14 cellular contexts compared by ENCODE assay signal in genomic region chr13:110535526-110535925, GRCh38.
"Had no signal": no experiment of that assay in that cellular context is flagged by ENCODE, and none has a peak within 500 bp of the region (broad histone marks: within the 10 kb centered on the region; RNA-seq: fewer than 3 reads in every experiment).

No MANE protein-coding gene starts in this region.

- H3K4me3 ChIP-seq: vagina had no signal

- H3K27me3 ChIP-seq: vagina had no signal

- H3K4me1 ChIP-seq: vagina had no signal

- H3K36me3 ChIP-seq: vagina, WERI-Rb-1 had no signal

- ATAC-seq: activated CD8-positive, alpha-beta T cell treated with anti-CD3 and anti-CD28 coated beads, Interleukin-2, amount 10 ng/mL, durations not matched to agents 7 days and 5 days; natural killer cell treated with Interleukin-12 subunit alpha and Interleukin-12 subunit beta and Interleukin-15 and Interleukin-18, amount 100 ng/mL, for 72 hours; T-cell had no signal

- H3K9me3 ChIP-seq: vagina had no signal

- H3K27ac ChIP-seq: vagina, WERI-Rb-1 had no signal

- DNase-seq: activated CD4-positive, alpha-beta T cell treated with anti-CD3 and anti-CD28 coated beads for 48 hours; activated CD8-positive, alpha-beta T cell treated with anti-CD3 and anti-CD28 coated beads, Interleukin-2, amount 10 ng/mL, durations not matched to agents 7 days and 5 days; activated naive CD4-positive, alpha-beta T cell; endodermal cell; erythroblast; mammary epithelial cell; occipital lobe; right cardiac atrium; stimulated activated CD4-positive, alpha-beta T cell treated with anti-CD3 and anti-CD28 coated beads, Interleukin-2, amount 100 ng/mL, for 24 hours; stimulated activated naive B cell treated with anti-CD40 and anti-IgM and Interleukin-4, amounts not matched to agents 10 μg/mL and 1 μg/mL and 100 μg/mL, for 72 hours; T-cell; WERI-Rb-1 had no signal
